In the genomic region with DNA sequence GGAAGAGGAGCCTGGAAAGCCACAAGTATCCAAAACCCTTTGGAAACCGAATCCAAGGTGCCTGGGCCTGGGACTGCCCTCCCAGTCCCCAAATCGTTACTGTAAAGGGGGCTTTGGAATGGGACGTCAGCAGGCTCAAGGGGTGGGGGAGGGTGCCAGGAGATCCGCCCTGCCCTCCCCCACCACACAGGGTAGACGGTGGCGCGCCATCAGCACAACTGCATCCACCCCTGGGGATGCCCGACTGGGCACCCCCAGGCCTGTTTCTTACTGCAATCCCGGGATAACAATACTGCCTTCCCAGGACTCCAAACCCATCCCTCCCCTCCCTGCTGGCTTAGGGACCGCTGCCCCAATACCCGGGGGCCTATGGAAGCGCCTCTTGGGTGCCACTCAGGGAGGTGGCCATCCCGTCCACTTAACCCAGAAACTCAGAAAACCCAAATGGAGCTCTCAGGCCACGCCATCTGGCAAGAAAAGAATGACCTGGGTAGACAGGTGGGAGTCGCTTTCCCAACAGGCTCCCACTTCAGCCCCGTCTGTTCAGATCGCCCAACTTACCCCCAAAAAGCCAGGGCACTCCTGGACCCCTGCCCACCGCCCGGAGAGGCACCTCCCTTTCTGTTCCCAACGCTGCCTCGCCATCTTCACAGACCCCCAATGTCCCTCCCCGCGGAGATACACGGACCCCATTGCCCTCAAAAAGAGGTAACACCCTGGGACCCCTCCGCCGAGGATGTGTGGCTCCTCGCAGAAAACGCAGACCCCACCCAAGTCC, we compare ENCODE assay signal across 8 cellular contexts. TPM values are rescaled to one million over a fixed set of nuclear protein-coding genes. Genes with fewer than 3 reads are reported as not detected.
DNase-seq lines count a peak whose midpoint lies in the region; ATAC-seq and TF ChIP-seq lines count a peak whose summit lies in the region.

No MANE protein-coding gene starts in this region.

- TF ChIP-seq POLR2A in NB4 (IDR thresholded peaks at IDR 0.05; ENCODE audit: extremely low read depth, insufficient read length): no peak

- H3K9me3 Mint-ChIP-seq in CD8-positive, alpha-beta T cell: no peaks in the 10 kb centered on the region
- no peaks in the 10 kb centered on the region for H3K9me3 Mint-ChIP-seq in dendritic cell treated with granulocyte-macrophage colony-stimulating factor and Interleukin-4, amounts not matched to agents 40 ng/mL and 50 ng/mL, for 4 days

- H3K36me3 ChIP-seq in CD8-positive, alpha-beta T cell (ENCODE audit: insufficient read depth, low read length): no peaks in the 10 kb centered on the region
- no peaks in the 10 kb centered on the region for H3K36me3 ChIP-seq in neural cell (ENCODE audit: insufficient read depth, low read length)

- no peaks in the 10 kb centered on the region for H3K27me3 ChIP-seq in CD8-positive, alpha-beta T cell (ENCODE audit: insufficient read depth, low read length)
- peaks cover 26% of the 10 kb centered on the region for H3K27me3 ChIP-seq in neural cell (ENCODE audit: insufficient read depth, low read depth, low read length)

- peak overlapping the region; percentile 49 for H3K4me3 ChIP-seq in CD8-positive, alpha-beta T cell (ENCODE audit: low read depth, low read length)
- peak overlapping the region; percentile 77 for H3K4me3 ChIP-seq in NB4 (ENCODE audit: low read depth, low read length)
- H3K4me3 ChIP-seq in neural cell (ENCODE audit: low read length): peak overlapping the region; percentile 66

- no peak overlapping the region for H3K27ac Mint-ChIP-seq in CD8-positive, alpha-beta T cell
- H3K27ac Mint-ChIP-seq in dendritic cell treated with granulocyte-macrophage colony-stimulating factor and Interleukin-4, amounts not matched to agents 40 ng/mL and 50 ng/mL, for 4 days: peak overlapping the region; percentile 89

- H2AFZ ChIP-seq in neural cell (ENCODE audit: low read depth, low read length): no peak overlapping the region

- no peak for TF ChIP-seq EP300 in neural cell (conservative IDR thresholded peaks at IDR 0.05; ENCODE audit: poor library complexity, severe bottlenecking)

- POLR2A ChIA-PET in CD8-positive, alpha-beta T cell (lab: Charles Lee): no interaction called here

- H3K4me2 ChIP-seq in neural cell (ENCODE audit: low read length): no peak overlapping the region

- no peak for DNase-seq in CD8-positive, alpha-beta T cell
- DNase-seq in NB4 (ENCODE audit: low read depth) (no peak), NCI-H1436 (lab: John Stamatoyannopoulos, UW) (no peak), RKO (ENCODE audit: low spot score) (no peak)
- DNase-seq in activated CD4-positive, alpha-beta T cell treated with anti-CD3 and anti-CD28 coated beads, Interleukin-2, amount 50 U/mL, for 48 hours: no peak

- no peak overlapping the region for H3K27ac ChIP-seq in CD8-positive, alpha-beta T cell (ENCODE audit: low read depth, low read length)
- no peak overlapping the region for H3K27ac ChIP-seq in neural cell (ENCODE audit: low read length)

- H3K4me1 Mint-ChIP-seq in CD8-positive, alpha-beta T cell (ENCODE audit: low read depth): peaks cover 41% of the 10 kb centered on the region
- peaks cover 62% of the 10 kb centered on the region for H3K4me1 Mint-ChIP-seq in dendritic cell treated with granulocyte-macrophage colony-stimulating factor and Interleukin-4, amounts not matched to agents 40 ng/mL and 50 ng/mL, for 4 days (ENCODE audit: low read depth)

- no peak for TF ChIP-seq CTCF in CD8-positive, alpha-beta T cell (IDR thresholded peaks at IDR 0.05)
- no peak for TF ChIP-seq CTCF in NB4 (IDR thresholded peaks at IDR 0.05; ENCODE audit: low read depth, low read length)
- no peak for TF ChIP-seq CTCF in neural cell (IDR thresholded peaks at IDR 0.05; ENCODE audit: poor library complexity, severe bottlenecking)

- H4K20me1 ChIP-seq in neural cell (ENCODE audit: insufficient read depth): no peaks in the 10 kb centered on the region

- peak overlapping the region; percentile 9 for H3K9ac ChIP-seq in neural cell (ENCODE audit: low read length)

- no peak for ATAC-seq in CD8-positive, alpha-beta T cell
- no peak for ATAC-seq in HG02678 (IDR thresholded peaks at IDR 0.05; ENCODE audit: unreplicated experiment)

- no peak for TF ChIP-seq RAD21 in neural cell (conservative IDR thresholded peaks at IDR 0.05)

- H3K79me2 ChIP-seq in neural cell (replicated peaks; ENCODE audit: insufficient read depth, low read length): no peaks in the 10 kb centered on the region

- intact Hi-C loops in CD8-positive, alpha-beta T cell (cut with DNase I, micrococcal nuclease): loop anchor here (5.0 kb wide), 4 partner anchors 209 to 1646 kb away; a partner anchor contains a TSS
- intact Hi-C loops in dendritic cell treated with granulocyte-macrophage colony-stimulating factor and Interleukin-4, amounts not matched to agents 40 ng/mL and 50 ng/mL, for 4 days (cut with micrococcal nuclease): loop anchor here (5.0 kb wide), 1 partner anchor 36 kb away; no protein-coding TSS in a partner anchor

- H3K36me3 Mint-ChIP-seq in CD8-positive, alpha-beta T cell: peaks cover 4% of the 10 kb centered on the region
- peaks cover 25% of the 10 kb centered on the region for H3K36me3 Mint-ChIP-seq in dendritic cell treated with granulocyte-macrophage colony-stimulating factor and Interleukin-4, amounts not matched to agents 40 ng/mL and 50 ng/mL, for 4 days (ENCODE audit: low read depth)

- no peaks in the 10 kb centered on the region for H3K9me2 ChIP-seq in neural cell (ENCODE audit: insufficient read depth, low read length)

- CTCF ChIA-PET in CD8-positive, alpha-beta T cell (lab: Charles Lee): interaction anchor here (0.6 kb wide), 1 partner anchor 121 kb away, joined by 3 read pairs; no protein-coding TSS in a partner anchor

- no peaks in the 10 kb centered on the region for H3K9me3 ChIP-seq in CD8-positive, alpha-beta T cell (ENCODE audit: low read length)
- H3K9me3 ChIP-seq in neural cell (ENCODE audit: low read length): no peaks in the 10 kb centered on the region

- peak overlapping the region; percentile 93 for H3K4me3 Mint-ChIP-seq in CD8-positive, alpha-beta T cell
- H3K4me3 Mint-ChIP-seq in dendritic cell treated with granulocyte-macrophage colony-stimulating factor and Interleukin-4, amounts not matched to agents 40 ng/mL and 50 ng/mL, for 4 days: peak overlapping the region; percentile 91

- peaks cover 67% of the 10 kb centered on the region for H3K4me1 ChIP-seq in CD8-positive, alpha-beta T cell (ENCODE audit: insufficient read depth, low read length)

- H3F3A ChIP-seq in neural cell (ENCODE audit: insufficient read depth, low read length, poor library complexity, severe bottlenecking): no peaks in the 10 kb centered on the region

- H3K27me3 Mint-ChIP-seq in CD8-positive, alpha-beta T cell (ENCODE audit: low read depth): no peaks in the 10 kb centered on the region
- no peaks in the 10 kb centered on the region for H3K27me3 Mint-ChIP-seq in dendritic cell treated with granulocyte-macrophage colony-stimulating factor and Interleukin-4, amounts not matched to agents 40 ng/mL and 50 ng/mL, for 4 days

TF ChIP-seq in neural cell, 6 proteins besides CTCF, POLR2A, EP300 and RAD21:
- no peak for TF ChIP-seq TAF1 (IDR thresholded peaks at IDR 0.05; ENCODE audit: low read depth)
- no peak for TF ChIP-seq SMC3 (conservative IDR thresholded peaks at IDR 0.05; ENCODE audit: poor library complexity)
- TF ChIP-seq EZH2 (IDR thresholded peaks at IDR 0.05; ENCODE audit: borderline replicate concordance, insufficient read depth, low read length, poor library complexity, severe bottlenecking): no peak
- TF ChIP-seq MXI1 (conservative IDR thresholded peaks at IDR 0.05; ENCODE audit: poor library complexity, severe bottlenecking): no peak
- TF ChIP-seq, protein P1, sequence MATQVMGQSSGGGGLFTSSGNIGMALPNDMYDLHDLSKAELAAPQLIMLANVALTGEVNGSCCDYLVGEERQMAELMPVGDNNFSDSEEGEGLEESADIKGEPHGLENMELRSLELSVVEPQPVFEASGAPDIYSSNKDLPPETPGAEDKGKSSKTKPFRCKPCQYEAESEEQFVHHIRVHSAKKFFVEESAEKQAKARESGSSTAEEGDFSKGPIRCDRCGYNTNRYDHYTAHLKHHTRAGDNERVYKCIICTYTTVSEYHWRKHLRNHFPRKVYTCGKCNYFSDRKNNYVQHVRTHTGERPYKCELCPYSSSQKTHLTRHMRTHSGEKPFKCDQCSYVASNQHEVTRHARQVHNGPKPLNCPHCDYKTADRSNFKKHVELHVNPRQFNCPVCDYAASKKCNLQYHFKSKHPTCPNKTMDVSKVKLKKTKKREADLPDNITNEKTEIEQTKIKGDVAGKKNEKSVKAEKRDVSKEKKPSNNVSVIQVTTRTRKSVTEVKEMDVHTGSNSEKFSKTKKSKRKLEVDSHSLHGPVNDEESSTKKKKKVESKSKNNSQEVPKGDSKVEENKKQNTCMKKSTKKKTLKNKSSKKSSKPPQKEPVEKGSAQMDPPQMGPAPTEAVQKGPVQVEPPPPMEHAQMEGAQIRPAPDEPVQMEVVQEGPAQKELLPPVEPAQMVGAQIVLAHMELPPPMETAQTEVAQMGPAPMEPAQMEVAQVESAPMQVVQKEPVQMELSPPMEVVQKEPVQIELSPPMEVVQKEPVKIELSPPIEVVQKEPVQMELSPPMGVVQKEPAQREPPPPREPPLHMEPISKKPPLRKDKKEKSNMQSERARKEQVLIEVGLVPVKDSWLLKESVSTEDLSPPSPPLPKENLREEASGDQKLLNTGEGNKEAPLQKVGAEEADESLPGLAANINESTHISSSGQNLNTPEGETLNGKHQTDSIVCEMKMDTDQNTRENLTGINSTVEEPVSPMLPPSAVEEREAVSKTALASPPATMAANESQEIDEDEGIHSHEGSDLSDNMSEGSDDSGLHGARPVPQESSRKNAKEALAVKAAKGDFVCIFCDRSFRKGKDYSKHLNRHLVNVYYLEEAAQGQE (IDR thresholded peaks at IDR 0.05; ENCODE audit: borderline replicate concordance): no peak
- TF ChIP-seq POLR2AphosphoS5 (IDR thresholded peaks at IDR 0.05): no peak

RNA-seq across cellular contexts. Expression of a gene that starts 2.4 kb away (rescaled TPM):
- total RNA-seq in CD8-positive, alpha-beta T cell: 10 to 100 TPM; 85.7 to 88.7 TPM
- polyA plus RNA-seq in neural cell: 2.2 and 3.5 TPM in 2 replicates
- 1.3 and 5.6 TPM in 2 replicates for polyA minus RNA-seq in neural cell

RNA-seq across cellular contexts. Expression of a gene that starts 12.7 kb away (rescaled TPM):
- total RNA-seq in CD8-positive, alpha-beta T cell: 100 to 1,000 TPM; 143 to 152 TPM
- 9.2 and 18.5 TPM in 2 replicates for polyA plus RNA-seq in neural cell
- 14.6 and 20.7 TPM in 2 replicates for polyA minus RNA-seq in neural cell

RNA-seq across cellular contexts. Expression of a gene that starts 24.3 kb away (rescaled TPM):
- total RNA-seq in CD8-positive, alpha-beta T cell: 100 to 1,000 TPM; 204 TPM
- 116 and 140 TPM in 2 replicates for polyA plus RNA-seq in neural cell
- 49.9 and 68.2 TPM in 2 replicates for polyA minus RNA-seq in neural cell

RNA-seq across cellular contexts. Expression of a gene that starts 44.2 kb away (rescaled TPM):
- 1 to 10 TPM; 6.4 to 7.3 TPM for total RNA-seq in CD8-positive, alpha-beta T cell
- 1.6 TPM in 2 replicates for polyA plus RNA-seq in neural cell
- 2.4 and 2.7 TPM in 2 replicates for polyA minus RNA-seq in neural cell

RNA-seq across cellular contexts. Expression of a gene that starts 44.2 kb away (rescaled TPM):
- 10 to 100 TPM; 18.5 to 19.2 TPM for total RNA-seq in CD8-positive, alpha-beta T cell
- 12.7 and 13.3 TPM in 2 replicates for polyA plus RNA-seq in neural cell
- 15.4 and 23.6 TPM in 2 replicates for polyA minus RNA-seq in neural cell
